ENCODE assay signal across 10 cellular contexts in the genomic region with DNA sequence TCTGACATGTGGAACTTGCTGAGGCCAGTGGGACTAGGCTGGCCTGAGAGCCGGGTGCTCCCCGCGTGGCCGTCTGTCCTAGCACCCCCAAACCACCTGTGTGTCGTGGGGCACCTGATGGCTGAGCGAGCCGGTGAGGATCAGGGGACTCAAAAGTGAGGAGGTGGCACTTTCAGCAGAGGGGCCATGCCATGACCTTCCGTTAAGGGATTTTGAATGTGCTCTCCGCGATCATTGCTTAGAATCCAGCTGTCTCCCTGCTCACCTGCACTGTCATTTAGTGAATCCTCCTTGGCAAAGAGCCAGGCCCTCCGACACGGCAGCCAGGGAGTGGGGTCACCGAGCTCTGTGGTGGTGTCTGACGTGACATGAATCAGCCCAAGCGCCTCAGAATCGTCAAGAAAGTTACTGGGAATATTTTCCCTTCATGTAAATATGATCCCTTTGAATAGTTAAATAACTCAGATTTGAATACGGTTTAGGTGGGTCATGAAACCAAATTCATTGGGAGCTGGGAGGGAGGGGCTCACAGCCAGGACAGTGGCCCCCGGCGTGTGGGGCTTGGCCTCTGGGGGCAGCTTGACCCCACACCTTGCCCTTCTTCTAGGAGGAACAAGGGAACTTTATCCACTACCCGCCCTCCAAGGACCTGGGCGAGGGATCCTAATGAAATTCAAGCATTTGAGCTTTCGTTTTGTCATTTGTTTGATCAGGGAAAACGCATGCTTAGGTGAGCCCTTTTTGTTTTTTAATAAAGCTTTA. TPM values are rescaled to one million over a fixed set of nuclear protein-coding genes. Genes with fewer than 3 reads are reported as not detected.
DNase-seq lines count a peak whose midpoint lies in the region; ATAC-seq and TF ChIP-seq lines count a peak whose summit lies in the region.
"Had no signal": no experiment of that assay in that cellular context is flagged by ENCODE, and none has a peak within 500 bp of the region (broad histone marks: within the 10 kb centered on the region; RNA-seq: fewer than 3 reads in every experiment).

No MANE protein-coding gene starts in this region.

- H3K27me3 Mint-ChIP-seq in activated naive CD4-positive, alpha-beta T cell treated with anti-CD3 and anti-CD28 coated beads, Interleukin-2, amount 50 U/mL, for 24 hours = no peaks in the 10 kb centered on the region
- H3K27me3 Mint-ChIP-seq in naive thymus-derived CD4-positive, alpha-beta T cell = no peaks in the 10 kb centered on the region

- peak overlapping the region; percentile 89 for H3K4me3 Mint-ChIP-seq in activated naive CD4-positive, alpha-beta T cell treated with anti-CD3 and anti-CD28 coated beads, Interleukin-2, amount 50 U/mL, for 24 hours
- peak overlapping the region; percentile 89 to 98 (median 92) for H3K4me3 Mint-ChIP-seq in naive thymus-derived CD4-positive, alpha-beta T cell

- H3K4me3 ChIP-seq in A673 (ENCODE audit: low read depth, low read length, poor library complexity, severe bottlenecking) = no peak overlapping the region
- peak overlapping the region; percentile 45 for H3K4me3 ChIP-seq in naive thymus-derived CD4-positive, alpha-beta T cell (ENCODE audit: low read length)
- no peak overlapping the region; the same call in 1 of the 2 replicates for H3K4me3 ChIP-seq in SJCRH30

- H3K27me3 ChIP-seq in A673 (replicated peaks; ENCODE audit: insufficient read depth, low read depth, low read length, poor library complexity) (no peaks in the 10 kb centered on the region), SJCRH30 (no peaks in the 10 kb centered on the region)
- H3K27me3 ChIP-seq in naive thymus-derived CD4-positive, alpha-beta T cell (ENCODE audit: control insufficient read depth in 2 of 2, insufficient read depth in 2 of 2, low read length in 2 of 2) = no peaks in the 10 kb centered on the region

- POLR2A ChIA-PET in A673 (lab: Charles Lee; ENCODE audit: low non-redundant PET) = no interaction called here
- POLR2A ChIA-PET in naive thymus-derived CD4-positive, alpha-beta T cell (lab: Charles Lee) = interaction anchor here (0.5 to 7.8 kb wide), 9 partner anchors 8 to 118 kb away, joined by 3 to 62 read pairs (median 6); partner anchors contain the start of gene NFATC1

- H3K9me3 ChIP-seq in A673 (ENCODE audit: low read depth, low read length, poor library complexity, severe bottlenecking) (no peaks in the 10 kb centered on the region), SJCRH30 (replicated peaks) (no peaks in the 10 kb centered on the region)
- no peaks in the 10 kb centered on the region for H3K9me3 ChIP-seq in naive thymus-derived CD4-positive, alpha-beta T cell (ENCODE audit: control insufficient read depth in 2 of 3, low read length in 3 of 3)

- no peaks in the 10 kb centered on the region for H3K9me3 Mint-ChIP-seq in activated naive CD4-positive, alpha-beta T cell treated with anti-CD3 and anti-CD28 coated beads, Interleukin-2, amount 50 U/mL, for 24 hours
- H3K9me3 Mint-ChIP-seq in naive thymus-derived CD4-positive, alpha-beta T cell = peaks cover 0 to 4% (median 0%) of the 10 kb centered on the region in 11 donors

- no peak for ATAC-seq in naive thymus-derived CD4-positive, alpha-beta T cell

- DNase-seq in A673 (ENCODE audit: low spot score) = no peak
- DNase-seq in NCI-H146 treated with DMSO at 0.1 percent for 48 hours (lab: John Stamatoyannopoulos, UW; ENCODE audit: unreplicated experiment) = peak; percentile 55
- DNase-seq in naive thymus-derived CD4-positive, alpha-beta T cell = peak in 1 of 9 donors; percentile 55
- DNase-seq in OCI-M1 (lab: John Stamatoyannopoulos, UW) = no peak
- no peak for DNase-seq in SIG-M5 (lab: John Stamatoyannopoulos, UW)
- no peak for DNase-seq in SJCRH30
- DNase-seq in SKM-1 (lab: John Stamatoyannopoulos, UW; ENCODE audit: unreplicated experiment) = no peak
- DNase-seq: HCEC 1CT, NCI-H2029 treated with DMSO at 0.1 percent for 48 hours had no signal

- peak overlapping the region; percentile 19 for H3K27ac ChIP-seq in A673 (ENCODE audit: low read depth, low read length, poor library complexity, severe bottlenecking)
- peak overlapping the region; percentile 92 for H3K27ac ChIP-seq in naive thymus-derived CD4-positive, alpha-beta T cell (ENCODE audit: low read depth, low read length)
- no peak overlapping the region for H3K27ac ChIP-seq in SJCRH30

- TF ChIP-seq CTCF in A673 (conservative IDR thresholded peaks at IDR 0.05; ENCODE audit: low read depth, low read length) = no peak

- H3K4me1 ChIP-seq in A673 (ENCODE audit: insufficient read depth, low read length, poor library complexity, severe bottlenecking) (peaks cover 39% of the 10 kb centered on the region), SJCRH30 (peaks cover 22% of the 10 kb centered on the region)
- peaks cover 34 to 54% of the 10 kb centered on the region in 2 donors for H3K4me1 ChIP-seq in naive thymus-derived CD4-positive, alpha-beta T cell (ENCODE audit: control insufficient read depth in 2 of 2, insufficient read depth in 2 of 2, low read length in 2 of 2)

- no TSS peak for BruUV-seq in A673 (replicated peaks; lab: Mats Ljungman, UMichigan)

- H3K36me3 ChIP-seq in A673 (ENCODE audit: insufficient read depth, low read length, poor library complexity, severe bottlenecking) = no peaks in the 10 kb centered on the region
- H3K36me3 ChIP-seq in naive thymus-derived CD4-positive, alpha-beta T cell (ENCODE audit: control insufficient read depth in 2 of 3, insufficient read depth in 3 of 3, low read length in 3 of 3) = peaks cover 0 to 11% (median 0%) of the 10 kb centered on the region in 3 experiments
- no peaks in the 10 kb centered on the region for H3K36me3 ChIP-seq in SJCRH30

- H3K4me1 Mint-ChIP-seq in activated naive CD4-positive, alpha-beta T cell treated with anti-CD3 and anti-CD28 coated beads, Interleukin-2, amount 50 U/mL, for 24 hours = peaks cover 68% of the 10 kb centered on the region
- peaks cover 45 to 72% (median 55%) of the 10 kb centered on the region in 7 donors for H3K4me1 Mint-ChIP-seq in naive thymus-derived CD4-positive, alpha-beta T cell

- CTCF ChIA-PET in A673 (lab: Charles Lee) = no interaction called here
- CTCF ChIA-PET in naive thymus-derived CD4-positive, alpha-beta T cell (lab: Charles Lee) = interaction anchor here (0.7 to 2.4 kb wide), 6 partner anchors 23 to 238 kb away, joined by 3 to 10 read pairs (median 4); no protein-coding TSS in a partner anchor

- H3K36me3 Mint-ChIP-seq in activated naive CD4-positive, alpha-beta T cell treated with anti-CD3 and anti-CD28 coated beads, Interleukin-2, amount 50 U/mL, for 24 hours = peaks cover 10% of the 10 kb centered on the region
- H3K36me3 Mint-ChIP-seq in naive thymus-derived CD4-positive, alpha-beta T cell = peaks cover 0 to 19% (median 5%) of the 10 kb centered on the region in 5 donors

- H3K27ac Mint-ChIP-seq in activated naive CD4-positive, alpha-beta T cell treated with anti-CD3 and anti-CD28 coated beads, Interleukin-2, amount 50 U/mL, for 24 hours = peak overlapping the region; percentile 94
- H3K27ac Mint-ChIP-seq in naive thymus-derived CD4-positive, alpha-beta T cell = peak overlapping the region; percentile 96 to 100 (median 99)

- intact Hi-C loops in A673 (cut with micrococcal nuclease; ENCODE audit: unreplicated experiment) = no loop called here
- intact Hi-C loops in naive thymus-derived CD4-positive, alpha-beta T cell (cut with micrococcal nuclease) = loop anchor here (1.0 to 10.0 kb wide), 8 partner anchors 9 to 580 kb away; partner anchors contain the start of genes ATP9B (in 1 of the 2), SLC66A2 (in 1 of the 2) and TXNL4A (in 1 of the 2)

RNA-seq across cellular contexts. Expression of gene NFATC1, which starts 9.5 kb away (rescaled TPM):
- total RNA-seq in A673 (2021) = 10.4 and 13.5 TPM in 2 replicates
- 10 to 100 TPM; 44.3 to 87.2 (median 53.8) TPM for total RNA-seq in naive thymus-derived CD4-positive, alpha-beta T cell
- 10 to 100 TPM; 27.1 to 49.9 TPM for polyA plus RNA-seq in naive thymus-derived CD4-positive, alpha-beta T cell
- 4.9 and 5.7 TPM in 2 replicates for total RNA-seq in SJCRH30 (2014; rRNA removed; shearing (Covaris generic))
